In the genomic region with DNA sequence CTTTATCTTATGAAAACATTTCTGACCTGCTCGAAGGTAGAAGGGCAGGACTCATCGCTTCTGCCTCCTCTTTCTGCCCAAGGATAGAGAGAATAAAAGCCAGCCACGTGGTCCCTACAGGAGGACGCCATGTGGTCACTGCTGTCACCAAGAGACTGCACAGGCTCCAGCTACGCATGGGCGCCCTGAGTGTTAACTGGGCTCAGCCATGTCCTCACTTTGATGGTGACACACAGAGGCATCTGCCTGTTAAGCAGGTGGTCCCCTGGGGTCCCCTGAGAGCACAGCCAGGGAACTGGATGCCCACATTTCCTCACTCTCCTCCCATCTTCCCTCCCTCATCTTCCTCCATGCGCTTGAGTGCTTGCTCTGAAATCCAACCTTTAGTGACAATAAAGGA, we compare ENCODE assay signal across 1 cellular context.
TF ChIP-seq lines count a peak whose summit lies in the region.

No MANE protein-coding gene starts in this region.

TF ChIP-seq in K562, 482 proteins besides CTCF, POLR2A, EP300 and RAD21:
- TF ChIP-seq, protein P1, sequence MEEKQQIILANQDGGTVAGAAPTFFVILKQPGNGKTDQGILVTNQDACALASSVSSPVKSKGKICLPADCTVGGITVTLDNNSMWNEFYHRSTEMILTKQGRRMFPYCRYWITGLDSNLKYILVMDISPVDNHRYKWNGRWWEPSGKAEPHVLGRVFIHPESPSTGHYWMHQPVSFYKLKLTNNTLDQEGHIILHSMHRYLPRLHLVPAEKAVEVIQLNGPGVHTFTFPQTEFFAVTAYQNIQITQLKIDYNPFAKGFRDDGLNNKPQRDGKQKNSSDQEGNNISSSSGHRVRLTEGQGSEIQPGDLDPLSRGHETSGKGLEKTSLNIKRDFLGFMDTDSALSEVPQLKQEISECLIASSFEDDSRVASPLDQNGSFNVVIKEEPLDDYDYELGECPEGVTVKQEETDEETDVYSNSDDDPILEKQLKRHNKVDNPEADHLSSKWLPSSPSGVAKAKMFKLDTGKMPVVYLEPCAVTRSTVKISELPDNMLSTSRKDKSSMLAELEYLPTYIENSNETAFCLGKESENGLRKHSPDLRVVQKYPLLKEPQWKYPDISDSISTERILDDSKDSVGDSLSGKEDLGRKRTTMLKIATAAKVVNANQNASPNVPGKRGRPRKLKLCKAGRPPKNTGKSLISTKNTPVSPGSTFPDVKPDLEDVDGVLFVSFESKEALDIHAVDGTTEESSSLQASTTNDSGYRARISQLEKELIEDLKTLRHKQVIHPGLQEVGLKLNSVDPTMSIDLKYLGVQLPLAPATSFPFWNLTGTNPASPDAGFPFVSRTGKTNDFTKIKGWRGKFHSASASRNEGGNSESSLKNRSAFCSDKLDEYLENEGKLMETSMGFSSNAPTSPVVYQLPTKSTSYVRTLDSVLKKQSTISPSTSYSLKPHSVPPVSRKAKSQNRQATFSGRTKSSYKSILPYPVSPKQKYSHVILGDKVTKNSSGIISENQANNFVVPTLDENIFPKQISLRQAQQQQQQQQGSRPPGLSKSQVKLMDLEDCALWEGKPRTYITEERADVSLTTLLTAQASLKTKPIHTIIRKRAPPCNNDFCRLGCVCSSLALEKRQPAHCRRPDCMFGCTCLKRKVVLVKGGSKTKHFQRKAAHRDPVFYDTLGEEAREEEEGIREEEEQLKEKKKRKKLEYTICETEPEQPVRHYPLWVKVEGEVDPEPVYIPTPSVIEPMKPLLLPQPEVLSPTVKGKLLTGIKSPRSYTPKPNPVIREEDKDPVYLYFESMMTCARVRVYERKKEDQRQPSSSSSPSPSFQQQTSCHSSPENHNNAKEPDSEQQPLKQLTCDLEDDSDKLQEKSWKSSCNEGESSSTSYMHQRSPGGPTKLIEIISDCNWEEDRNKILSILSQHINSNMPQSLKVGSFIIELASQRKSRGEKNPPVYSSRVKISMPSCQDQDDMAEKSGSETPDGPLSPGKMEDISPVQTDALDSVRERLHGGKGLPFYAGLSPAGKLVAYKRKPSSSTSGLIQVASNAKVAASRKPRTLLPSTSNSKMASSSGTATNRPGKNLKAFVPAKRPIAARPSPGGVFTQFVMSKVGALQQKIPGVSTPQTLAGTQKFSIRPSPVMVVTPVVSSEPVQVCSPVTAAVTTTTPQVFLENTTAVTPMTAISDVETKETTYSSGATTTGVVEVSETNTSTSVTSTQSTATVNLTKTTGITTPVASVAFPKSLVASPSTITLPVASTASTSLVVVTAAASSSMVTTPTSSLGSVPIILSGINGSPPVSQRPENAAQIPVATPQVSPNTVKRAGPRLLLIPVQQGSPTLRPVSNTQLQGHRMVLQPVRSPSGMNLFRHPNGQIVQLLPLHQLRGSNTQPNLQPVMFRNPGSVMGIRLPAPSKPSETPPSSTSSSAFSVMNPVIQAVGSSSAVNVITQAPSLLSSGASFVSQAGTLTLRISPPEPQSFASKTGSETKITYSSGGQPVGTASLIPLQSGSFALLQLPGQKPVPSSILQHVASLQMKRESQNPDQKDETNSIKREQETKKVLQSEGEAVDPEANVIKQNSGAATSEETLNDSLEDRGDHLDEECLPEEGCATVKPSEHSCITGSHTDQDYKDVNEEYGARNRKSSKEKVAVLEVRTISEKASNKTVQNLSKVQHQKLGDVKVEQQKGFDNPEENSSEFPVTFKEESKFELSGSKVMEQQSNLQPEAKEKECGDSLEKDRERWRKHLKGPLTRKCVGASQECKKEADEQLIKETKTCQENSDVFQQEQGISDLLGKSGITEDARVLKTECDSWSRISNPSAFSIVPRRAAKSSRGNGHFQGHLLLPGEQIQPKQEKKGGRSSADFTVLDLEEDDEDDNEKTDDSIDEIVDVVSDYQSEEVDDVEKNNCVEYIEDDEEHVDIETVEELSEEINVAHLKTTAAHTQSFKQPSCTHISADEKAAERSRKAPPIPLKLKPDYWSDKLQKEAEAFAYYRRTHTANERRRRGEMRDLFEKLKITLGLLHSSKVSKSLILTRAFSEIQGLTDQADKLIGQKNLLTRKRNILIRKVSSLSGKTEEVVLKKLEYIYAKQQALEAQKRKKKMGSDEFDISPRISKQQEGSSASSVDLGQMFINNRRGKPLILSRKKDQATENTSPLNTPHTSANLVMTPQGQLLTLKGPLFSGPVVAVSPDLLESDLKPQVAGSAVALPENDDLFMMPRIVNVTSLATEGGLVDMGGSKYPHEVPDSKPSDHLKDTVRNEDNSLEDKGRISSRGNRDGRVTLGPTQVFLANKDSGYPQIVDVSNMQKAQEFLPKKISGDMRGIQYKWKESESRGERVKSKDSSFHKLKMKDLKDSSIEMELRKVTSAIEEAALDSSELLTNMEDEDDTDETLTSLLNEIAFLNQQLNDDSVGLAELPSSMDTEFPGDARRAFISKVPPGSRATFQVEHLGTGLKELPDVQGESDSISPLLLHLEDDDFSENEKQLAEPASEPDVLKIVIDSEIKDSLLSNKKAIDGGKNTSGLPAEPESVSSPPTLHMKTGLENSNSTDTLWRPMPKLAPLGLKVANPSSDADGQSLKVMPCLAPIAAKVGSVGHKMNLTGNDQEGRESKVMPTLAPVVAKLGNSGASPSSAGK (IDR thresholded peaks at IDR 0.05): peak; percentile 30; the same call in 1 of the 2 replicates
